Comparison of ENCODE assay signal across 11 cellular contexts in genomic region chr6:104958720-104959452, GRCh38. TPM values are rescaled to one million over a fixed set of nuclear protein-coding genes. Genes with fewer than 3 reads are reported as not detected.
A peak's percentile ranks its signal among the peaks of the same experiment; 100 is the strongest.
DNase-seq lines count a peak whose midpoint lies in the region; TF ChIP-seq lines count a peak whose summit lies in the region.
"Had no signal": no experiment of that assay in that cellular context is flagged by ENCODE, and none has a peak within 500 bp of the region (broad histone marks: within the 10 kb centered on the region; RNA-seq: fewer than 3 reads in every experiment).

No MANE protein-coding gene starts in this region.

- H3K36me3 Mint-ChIP-seq in osteocyte (ENCODE audit: unreplicated experiment) (no peaks in the 10 kb centered on the region), MCF 10A (ENCODE audit: insufficient read depth, unreplicated experiment) (no peaks in the 10 kb centered on the region)
- H3K36me3 Mint-ChIP-seq: IgD-negative memory B cell had no signal

- H3K9me3 Mint-ChIP-seq in osteocyte (ENCODE audit: unreplicated experiment) (no peaks in the 10 kb centered on the region), MCF 10A (ENCODE audit: unreplicated experiment) (no peaks in the 10 kb centered on the region)

- H3K27me3 Mint-ChIP-seq in osteocyte (ENCODE audit: unreplicated experiment) (peaks cover 55% of the 10 kb centered on the region), MCF 10A (ENCODE audit: insufficient read depth, unreplicated experiment) (peaks cover 60% of the 10 kb centered on the region)

- POLR2A ChIA-PET in MCF 10A (lab: Yijun Ruan, JAX), result interaction anchor here (1.2 kb wide), 1 partner anchor 10 kb away, joined by 4 read pairs; no protein-coding TSS in a partner anchor

- H3K4me3 Mint-ChIP-seq in osteocyte (ENCODE audit: unreplicated experiment) (peak overlapping the region; percentile 49), MCF 10A (ENCODE audit: unreplicated experiment) (no peak overlapping the region)

- no TSS peak for BruUV-seq in MCF 10A (replicated peaks; lab: Mats Ljungman, UMichigan)

- H3K27ac Mint-ChIP-seq in osteocyte (ENCODE audit: unreplicated experiment) (no peak overlapping the region), MCF 10A (ENCODE audit: low read depth, unreplicated experiment) (no peak overlapping the region)
- H3K27ac Mint-ChIP-seq: activated CD8-positive, alpha-beta T cell treated with anti-CD3 and anti-CD28 coated beads for 36 hours had no signal

- H3K4me1 Mint-ChIP-seq in osteocyte (ENCODE audit: unreplicated experiment), result peaks cover 21% of the 10 kb centered on the region
- H3K4me1 Mint-ChIP-seq in MCF 10A (ENCODE audit: insufficient read depth, unreplicated experiment), result no peaks in the 10 kb centered on the region

- CTCF ChIA-PET in MCF 10A (lab: Yijun Ruan, JAX), result interaction anchor here (1.6 kb wide), 1 partner anchor 10 kb away, joined by 4 read pairs; no protein-coding TSS in a partner anchor

- H3K4me3 ChIP-seq in H7 (ENCODE audit: insufficient read depth, low read depth, low read length), result peak overlapping the region; percentile 54
- H3K4me3 ChIP-seq in NT2/D1 (ENCODE audit: insufficient read length, low read depth), result peak overlapping the region; percentile 67

- H3K27me3 ChIP-seq in H7 (ENCODE audit: control insufficient read depth, insufficient read depth, low read length) (no peaks in the 10 kb centered on the region), NT2/D1 (ENCODE audit: insufficient read depth, insufficient read length) (no peaks in the 10 kb centered on the region)

- no peaks in the 10 kb centered on the region for H3K9me3 ChIP-seq in NT2/D1 (ENCODE audit: insufficient read depth, low read length)

- H3K9ac ChIP-seq in NT2/D1 (ENCODE audit: insufficient read length, low read depth), result peak overlapping the region; percentile 69

- no peaks in the 10 kb centered on the region for H3K36me3 ChIP-seq in H7 (replicated peaks; ENCODE audit: control insufficient read depth, insufficient read depth, low read length)
- H3K36me3 ChIP-seq in NT2/D1 (ENCODE audit: insufficient read depth, insufficient read length, low read length), result peaks cover 6% of the 10 kb centered on the region

- DNase-seq in H7, result no peak
- no peak for DNase-seq in NT2/D1 (ENCODE audit: low read depth, low spot score)
- peak; percentile 58 for DNase-seq in cerebellar cortex (ENCODE audit: low spot score)
- no peak for DNase-seq in osteocyte (ENCODE audit: extremely low spot score, unreplicated experiment)
- no peak for DNase-seq in NCI-H524 treated with DMSO at 0.1 percent for 48 hours (lab: John Stamatoyannopoulos, UW)
- DNase-seq in activated CD4-positive, CD25-positive, alpha-beta regulatory T cell (lab: John Stamatoyannopoulos, UW), result no peak
- no peak for DNase-seq in AG08396 (ENCODE audit: low spot score)
- no peak for DNase-seq in MCF 10A (ENCODE audit: unreplicated experiment)
- DNase-seq: activated CD8-positive, alpha-beta T cell treated with anti-CD3 and anti-CD28 coated beads for 36 hours; hypothalamus had no signal

- TF ChIP-seq CTCF in osteocyte (IDR thresholded peaks at IDR 0.05), result no peak
- no peak for TF ChIP-seq CTCF in MCF 10A (IDR thresholded peaks at IDR 0.05; ENCODE audit: unreplicated experiment)

- H3K4me1 ChIP-seq in NT2/D1 (ENCODE audit: insufficient read depth, insufficient read length), result no peaks in the 10 kb centered on the region

- intact Hi-C loops in MCF 10A (cut with micrococcal nuclease), result no loop called here

RNA-seq across cellular contexts. Expression of gene LIN28B, which starts 2.0 kb away (rescaled TPM):
- 45.6 and 61.2 TPM in 2 replicates for total RNA-seq in H7 (2014; rRNA removed; shearing (Covaris generic))
- total RNA-seq in osteocyte (0.10 TPM in 1 of 2 replicates, not detected in the other), MCF 10A (2022) (not detected in 2 replicates)
- total RNA-seq: activated CD8-positive, alpha-beta T cell treated with anti-CD3 and anti-CD28 coated beads for 36 hours had no signal

Comparison
In these comparisons a context has a peak if more than half of its experiments do, and no peak if none do; other contexts are left out.
1. RNA of gene LIN28B, which starts 2.0 kb away (total RNA-seq): 45.6 to 61.2 TPM in H7; 0.10 TPM in osteocyte and not detected in MCF 10A; every median in the first group is over 10 times any median in the second.